Comparison of ENCODE assay signal across 13 cellular contexts in the genomic region with DNA sequence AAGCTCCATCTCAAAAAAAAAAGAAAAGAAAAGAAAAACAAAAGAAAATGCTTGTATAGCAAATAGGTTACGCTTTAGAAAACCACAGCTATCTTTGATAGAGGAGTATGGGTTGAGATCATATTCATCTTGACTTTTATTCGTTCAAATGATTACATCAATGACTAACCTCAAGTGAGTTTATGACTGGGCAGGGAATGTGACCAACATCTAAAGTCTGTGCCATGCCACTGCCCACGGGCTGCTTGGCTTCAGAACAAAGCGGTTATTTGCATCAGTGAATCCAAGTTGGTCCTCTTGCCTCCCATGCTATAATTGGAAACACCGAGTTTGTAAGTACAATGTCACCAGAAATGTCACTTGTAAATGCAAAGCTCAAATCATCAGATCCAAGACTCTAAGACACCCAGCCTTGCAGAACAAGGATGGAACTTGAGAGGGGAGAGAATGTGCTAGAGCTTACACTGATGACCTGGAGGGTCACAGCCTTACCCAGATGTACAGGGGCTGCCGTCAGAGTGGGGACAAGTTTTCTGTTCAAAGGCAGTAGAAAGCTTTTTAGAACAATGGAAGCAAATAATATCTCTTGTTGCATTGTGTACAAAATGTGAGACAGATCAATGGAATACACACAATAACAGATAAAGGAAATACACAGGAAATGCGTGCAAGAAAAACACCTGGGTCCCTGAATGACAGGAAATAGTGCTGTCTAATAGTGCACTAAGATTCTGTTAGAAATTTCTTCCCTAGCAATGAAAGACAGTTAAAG. TPM values are rescaled to one million over a fixed set of nuclear protein-coding genes. Genes with fewer than 3 reads are reported as not detected.
DNase-seq lines count a peak whose midpoint lies in the region; ATAC-seq and TF ChIP-seq lines count a peak whose summit lies in the region.
"Had no signal": no experiment of that assay in that cellular context is flagged by ENCODE, and none has a peak within 500 bp of the region (broad histone marks: within the 10 kb centered on the region; RNA-seq: fewer than 3 reads in every experiment).

No MANE protein-coding gene starts in this region.

- peak; percentile 75 for ATAC-seq in central memory CD8-positive, alpha-beta T cell (replicated peaks; ENCODE audit: extremely low read depth, poor library complexity, severe bottlenecking)
- peak; percentile 83 for ATAC-seq in stimulated activated effector memory CD8-positive, alpha-beta T cell treated with anti-CD3 and anti-CD28 coated beads, Interleukin-12 subunit alpha, Interleukin-12 subunit beta, amount 100 ng/mL, for 72 hours

- no peaks in the 10 kb centered on the region for H3K9me3 Mint-ChIP-seq in central memory CD8-positive, alpha-beta T cell
- no peaks in the 10 kb centered on the region for H3K9me3 Mint-ChIP-seq in stimulated activated effector memory CD8-positive, alpha-beta T cell treated with anti-CD3 and anti-CD28 coated beads, Interleukin-12 subunit alpha, Interleukin-12 subunit beta, amount 100 ng/mL, for 72 hours

- H3K36me3 Mint-ChIP-seq in central memory CD8-positive, alpha-beta T cell (ENCODE audit: insufficient read depth), result no peaks in the 10 kb centered on the region
- no peaks in the 10 kb centered on the region for H3K36me3 Mint-ChIP-seq in stimulated activated effector memory CD8-positive, alpha-beta T cell treated with anti-CD3 and anti-CD28 coated beads, Interleukin-12 subunit alpha, Interleukin-12 subunit beta, amount 100 ng/mL, for 72 hours

- 54 to 59% methylated on average over 7 of the region's 7 CpGs for WGBS in sigmoid colon, 2 donors

- H3K36me3 ChIP-seq in sigmoid colon, result no peaks in the 10 kb centered on the region
- H3K36me3 ChIP-seq: uterus had no signal

- no peak for TF ChIP-seq POLR2A in sigmoid colon (IDR thresholded peaks at IDR 0.05)

- no peaks in the 10 kb centered on the region for H3K9me3 ChIP-seq in sigmoid colon
- H3K9me3 ChIP-seq: uterus had no signal

- peak overlapping the region; percentile 99 for H3K27ac Mint-ChIP-seq in central memory CD8-positive, alpha-beta T cell (ENCODE audit: low read depth)
- H3K27ac Mint-ChIP-seq in stimulated activated effector memory CD8-positive, alpha-beta T cell treated with anti-CD3 and anti-CD28 coated beads, Interleukin-12 subunit alpha, Interleukin-12 subunit beta, amount 100 ng/mL, for 72 hours, result peak overlapping the region; percentile 90

- peak overlapping the region; percentile 76 for H3K4me3 Mint-ChIP-seq in central memory CD8-positive, alpha-beta T cell
- peak overlapping the region; percentile 61 for H3K4me3 Mint-ChIP-seq in stimulated activated effector memory CD8-positive, alpha-beta T cell treated with anti-CD3 and anti-CD28 coated beads, Interleukin-12 subunit alpha, Interleukin-12 subunit beta, amount 100 ng/mL, for 72 hours

- H3K4me1 ChIP-seq in sigmoid colon, result no peaks in the 10 kb centered on the region
- H3K4me1 ChIP-seq: uterus had no signal

- H3K27me3 ChIP-seq in sigmoid colon, result no peaks in the 10 kb centered on the region
- H3K27me3 ChIP-seq: uterus had no signal

- no peak for TF ChIP-seq EP300 in sigmoid colon (IDR thresholded peaks at IDR 0.05)

- no peak overlapping the region for H3K27ac ChIP-seq in sigmoid colon

- TF ChIP-seq CTCF in sigmoid colon (IDR thresholded peaks at IDR 0.05), result no peak

- peaks cover 29% of the 10 kb centered on the region for H3K4me1 Mint-ChIP-seq in central memory CD8-positive, alpha-beta T cell
- peaks cover 30% of the 10 kb centered on the region for H3K4me1 Mint-ChIP-seq in stimulated activated effector memory CD8-positive, alpha-beta T cell treated with anti-CD3 and anti-CD28 coated beads, Interleukin-12 subunit alpha, Interleukin-12 subunit beta, amount 100 ng/mL, for 72 hours

- intact Hi-C loops in sigmoid colon (cut with DNase I), result no loop called here

- H3K27me3 Mint-ChIP-seq in central memory CD8-positive, alpha-beta T cell, result no peaks in the 10 kb centered on the region

- peak; percentile 28 for DNase-seq in activated naive CD4-positive, alpha-beta T cell treated with Interleukin-2 at 50 U/mL for 16 hours
- DNase-seq in activated naive CD4-positive, alpha-beta T cell (lab: John Stamatoyannopoulos, UW), result no peak
- peak; percentile 39 for DNase-seq in RPMI7951 (ENCODE audit: low read depth)
- no peak for DNase-seq in central memory CD8-positive, alpha-beta T cell (ENCODE audit: low spot score in 2 of 2)
- DNase-seq in stimulated activated effector memory CD8-positive, alpha-beta T cell treated with anti-CD3 and anti-CD28 coated beads, Interleukin-12 subunit alpha, Interleukin-12 subunit beta, amount 100 ng/mL, for 72 hours (ENCODE audit: low spot score in 2 of 2), result no peak
- no peak for DNase-seq in sigmoid colon
- DNase-seq in NCI-H2196 (lab: John Stamatoyannopoulos, UW; ENCODE audit: unreplicated experiment), result no peak
- DNase-seq in activated CD8-positive, alpha-beta memory T cell treated with anti-CD3 and anti-CD28 coated beads, Interleukin-2, amount 50 U/mL, for 4 hours, result no peak
- DNase-seq: HCEC 1CT had no signal

- no peak overlapping the region for H3K4me3 ChIP-seq in sigmoid colon
- H3K4me3 ChIP-seq: uterus had no signal

RNA-seq across cellular contexts. Expression of gene OPN1LW, which starts 8.4 kb away (rescaled TPM):
- total RNA-seq in RPMI7951 (2014; rRNA removed; shearing (Covaris generic)), result not detected in 2 replicates
- not detected for total RNA-seq in sigmoid colon
- polyA plus RNA-seq in sigmoid colon, result not detected
- total RNA-seq: chondrocyte, IMR-90, sciatic nerve, uterus had no signal
- polyA plus RNA-seq: IMR-90 had no signal

RNA-seq across cellular contexts. Expression of gene MECP2, which starts 38.1 kb away (rescaled TPM):
- total RNA-seq in RPMI7951 (2014; rRNA removed; shearing (Covaris generic)), result 12.5 and 12.9 TPM in 2 replicates
- 10 to 100 TPM; 43.9 to 57.9 (median 49.6) TPM for total RNA-seq in sigmoid colon
- 10 to 100 TPM; 14.4 to 22.5 (median 18.7) TPM for polyA plus RNA-seq in sigmoid colon

RNA-seq across cellular contexts. Expression of gene OPN1MW, which starts 46.8 kb away (rescaled TPM):
- not detected in 2 replicates for total RNA-seq in RPMI7951 (2014; rRNA removed; shearing (Covaris generic))
- not detected for total RNA-seq in sigmoid colon
- polyA plus RNA-seq in sigmoid colon, result not detected
- total RNA-seq: chondrocyte, IMR-90, sciatic nerve, uterus had no signal
- polyA plus RNA-seq: IMR-90 had no signal

Comparison
In these comparisons a context has a peak if more than half of its experiments do, and no peak if none do; other contexts are left out.
1. DNase-seq: peak in activated naive CD4-positive, alpha-beta T cell treated with Interleukin-2 at 50 U/mL for 16 hours (single experiment) and RPMI7951 (single experiment); none in activated naive CD4-positive, alpha-beta T cell (0 of 4), central memory CD8-positive, alpha-beta T cell (0 of 2), stimulated activated effector memory CD8-positive, alpha-beta T cell treated with anti-CD3 and anti-CD28 coated beads, Interleukin-12 subunit alpha, Interleukin-12 subunit beta, amount 100 ng/mL, for 72 hours (0 of 2), sigmoid colon (single experiment), NCI-H2196 (single experiment) and activated CD8-positive, alpha-beta memory T cell treated with anti-CD3 and anti-CD28 coated beads, Interleukin-2, amount 50 U/mL, for 4 hours (single experiment).